Comparison of ENCODE assay signal across 14 cellular contexts in the genomic region with DNA sequence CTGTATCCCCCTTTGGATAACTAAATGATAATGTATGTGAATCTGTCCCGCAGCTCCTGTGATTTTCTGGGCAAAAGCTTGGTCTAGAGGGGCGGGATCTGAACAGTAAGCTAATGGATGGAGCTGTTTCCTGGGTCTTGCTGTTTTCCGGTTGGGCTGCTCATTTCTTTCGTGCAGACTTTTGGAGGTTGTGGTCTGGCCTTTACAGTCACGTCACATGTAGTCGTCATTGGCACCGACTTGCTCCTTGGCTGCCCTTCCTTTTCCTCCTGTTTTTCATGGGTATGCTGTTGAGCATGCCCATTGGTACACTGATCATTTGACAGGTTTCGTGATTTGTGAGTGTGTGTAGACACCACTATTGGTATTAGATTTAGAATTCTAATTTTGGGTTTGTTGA. TPM values are rescaled to one million over a fixed set of nuclear protein-coding genes. Genes with fewer than 3 reads are reported as not detected.
A peak's percentile ranks its signal among the peaks of the same experiment; 100 is the strongest.
DNase-seq lines count a peak whose midpoint lies in the region; ATAC-seq and TF ChIP-seq lines count a peak whose summit lies in the region.
"Had no signal": no experiment of that assay in that cellular context is flagged by ENCODE, and none has a peak within 500 bp of the region (broad histone marks: within the 10 kb centered on the region; RNA-seq: fewer than 3 reads in every experiment).

No MANE protein-coding gene starts in this region.

- H3K4me1 ChIP-seq in endodermal cell (ENCODE audit: control insufficient read depth, insufficient read depth, low read length), result peaks cover 15% of the 10 kb centered on the region
- peaks cover 46% of the 10 kb centered on the region for H3K4me1 ChIP-seq in psoas muscle

- H3K9me3 Mint-ChIP-seq in activated CD4-positive, alpha-beta T cell treated with anti-CD3 and anti-CD28 coated beads, Interleukin-2, amount 10 ng/mL, durations not matched to agents 24 days and 14 days, result no peaks in the 10 kb centered on the region
- no peaks in the 10 kb centered on the region for H3K9me3 Mint-ChIP-seq in endodermal cell
- H3K9me3 Mint-ChIP-seq: effector memory CD8-positive, alpha-beta T cell had no signal

- H3K36me3 Mint-ChIP-seq in activated CD4-positive, alpha-beta T cell treated with anti-CD3 and anti-CD28 coated beads, Interleukin-2, amount 10 ng/mL, durations not matched to agents 24 days and 14 days (ENCODE audit: low read depth), result peaks cover 45% of the 10 kb centered on the region
- H3K36me3 Mint-ChIP-seq in endodermal cell (ENCODE audit: low read depth), result peaks cover 33% of the 10 kb centered on the region

- H3K4me3 ChIP-seq in endodermal cell (ENCODE audit: low read length) (peak overlapping the region; percentile 56), psoas muscle (peak overlapping the region; percentile 93)
- H3K4me3 ChIP-seq: A549 had no signal

- H3K27ac ChIP-seq in endodermal cell (ENCODE audit: low read depth, low read length) (no peak overlapping the region), psoas muscle (peak overlapping the region; percentile 89)
- H3K27ac ChIP-seq: A549 had no signal

- H3K4me3 Mint-ChIP-seq in activated CD4-positive, alpha-beta T cell treated with anti-CD3 and anti-CD28 coated beads, Interleukin-2, amount 10 ng/mL, durations not matched to agents 24 days and 14 days, result peak overlapping the region; percentile 26
- peak overlapping the region; percentile 84 for H3K4me3 Mint-ChIP-seq in endodermal cell

- in situ Hi-C loops in SK-MEL-5 (cut with HindIII; ENCODE audit: low pct_unique_long_range_greater_than_20kb, low sequenced_read_pairs), result no loop called here

- H3K27me3 Mint-ChIP-seq in activated CD4-positive, alpha-beta T cell treated with anti-CD3 and anti-CD28 coated beads, Interleukin-2, amount 10 ng/mL, durations not matched to agents 24 days and 14 days, result no peaks in the 10 kb centered on the region
- no peaks in the 10 kb centered on the region for H3K27me3 Mint-ChIP-seq in endodermal cell (ENCODE audit: insufficient read depth)
- H3K27me3 Mint-ChIP-seq: effector memory CD8-positive, alpha-beta T cell had no signal

- H3K9ac ChIP-seq in endodermal cell (ENCODE audit: extremely low read depth, low read length, poor library complexity, severe bottlenecking), result no peak overlapping the region

- H3K27me3 ChIP-seq in endodermal cell (ENCODE audit: control insufficient read depth, insufficient read depth, low read length, poor library complexity, severe bottlenecking) (no peaks in the 10 kb centered on the region), psoas muscle (ENCODE audit: insufficient read depth in 3 of 3, low read length in 2 of 3) (no peaks in the 10 kb centered on the region)

- no peak for DNase-seq in activated CD4-positive, alpha-beta T cell treated with anti-CD3 and anti-CD28 coated beads, Interleukin-2, amount 10 ng/mL, durations not matched to agents 24 days and 14 days
- DNase-seq in activated CD4-positive, alpha-beta T cell treated with anti-CD3 and anti-CD28 coated beads, Interleukin-2, amount 50 U/mL, for 1 hour, result no peak
- DNase-seq in SK-MEL-5 (ENCODE audit: low read depth, low spot score) (peak; percentile 79), endodermal cell (no peak), psoas muscle (no peak), NCI-H1436 treated with DMSO at 0.1 percent for 48 hours (lab: John Stamatoyannopoulos, UW) (no peak)
- DNase-seq in stimulated activated CD4-positive, alpha-beta T cell treated with anti-CD3 and anti-CD28 coated beads, Interleukin-1b, Interleukin-23, amount 100 ng/mL, for 48 hours, result no peak
- DNase-seq: activated CD8-positive, alpha-beta memory T cell treated with anti-CD3 and anti-CD28 coated beads, Interleukin-2, amount 50 U/mL, for 4 hours; effector memory CD8-positive, alpha-beta T cell; left colon; SIG-M5; stimulated activated CD8-positive, alpha-beta memory T cell treated with anti-CD3 and anti-CD28 coated beads, Interleukin-4, amount 100 ng/mL, for 48 hours had no signal

- no peak overlapping the region for H3K27ac Mint-ChIP-seq in activated CD4-positive, alpha-beta T cell treated with anti-CD3 and anti-CD28 coated beads, Interleukin-2, amount 10 ng/mL, durations not matched to agents 24 days and 14 days
- H3K27ac Mint-ChIP-seq in endodermal cell, result no peak overlapping the region

- H3K36me3 ChIP-seq in endodermal cell (ENCODE audit: control insufficient read depth, insufficient read depth, low read length) (peaks cover 35% of the 10 kb centered on the region), psoas muscle (ENCODE audit: insufficient read depth in 1 of 2, low read depth in 1 of 2) (peaks cover 6 to 38% of the 10 kb centered on the region in 2 donors)

- WGBS in endodermal cell (ENCODE audit: insufficient coverage in 1 of 2, insufficient read length in 1 of 2), 2 experiments, result 96 to 100% methylated on average over 6 to 8 of the region's 8 CpGs
- WGBS in psoas muscle, 3 donors, result 40 to 55% (median 41%) methylated on average over 8 of the region's 8 CpGs

- no peaks in the 10 kb centered on the region for H3K9me3 ChIP-seq in endodermal cell (ENCODE audit: control insufficient read depth, low read length)
- H3K9me3 ChIP-seq in psoas muscle, result no peaks in the 10 kb centered on the region
- H3K9me3 ChIP-seq: A549 had no signal

- intact Hi-C loops in activated CD4-positive, alpha-beta T cell treated with anti-CD3 and anti-CD28 coated beads, Interleukin-2, amount 10 ng/mL, durations not matched to agents 24 days and 14 days (cut with micrococcal nuclease), result loop anchor here (10.0 kb wide), 1 partner anchor 447 kb away; no protein-coding TSS in a partner anchor
- intact Hi-C loops in psoas muscle (cut with DNase I), result loop anchor here in 1 of 2 donors (5.0 kb wide), 2 partner anchors 80 to 85 kb away; partner anchors contain the start of genes GDI2 and IL15RA

- TF ChIP-seq CTCF in endodermal cell (conservative IDR thresholded peaks at IDR 0.05) (no peak), psoas muscle (IDR thresholded peaks at IDR 0.05) (no peak)

- ATAC-seq in psoas muscle (no peak), GM18505 (IDR thresholded peaks at IDR 0.05; ENCODE audit: unreplicated experiment) (no peak)
- ATAC-seq: A549; effector memory CD8-positive, alpha-beta T cell; left colon had no signal

- TF ChIP-seq POLR2A in GM18505 (IDR thresholded peaks at IDR 0.05; ENCODE audit: borderline replicate concordance, extremely low read depth, insufficient read depth, insufficient read length), result no peak

- H3K4me1 Mint-ChIP-seq in activated CD4-positive, alpha-beta T cell treated with anti-CD3 and anti-CD28 coated beads, Interleukin-2, amount 10 ng/mL, durations not matched to agents 24 days and 14 days, result peaks cover 56% of the 10 kb centered on the region
- H3K4me1 Mint-ChIP-seq in endodermal cell, result peaks cover 56% of the 10 kb centered on the region

RNA-seq across cellular contexts. Expression of gene FBH1, which starts 2.0 kb away (rescaled TPM):
- 58.4 and 62.9 TPM in 2 replicates for total RNA-seq in activated CD4-positive, alpha-beta T cell treated with anti-CD3 and anti-CD28 coated beads, Interleukin-2, amount 10 ng/mL, durations not matched to agents 24 days and 14 days
- 70.9 and 75.8 TPM in 2 replicates for total RNA-seq in SK-MEL-5 (2014; rRNA removed; shearing (Covaris generic))
- polyA plus RNA-seq in SK-MEL-5 (2015; cell fraction: cytosol; rRNA removed), result 63.8 and 72.5 TPM in 2 replicates
- 142 and 212 TPM in 2 replicates for polyA plus RNA-seq in SK-MEL-5 (2015; cell fraction: nucleus; rRNA removed)
- total RNA-seq in endodermal cell, result 10 to 100 TPM; 61.1 to 71.6 TPM
- 43.3 TPM for polyA plus RNA-seq in endodermal cell (2013, experiment 1 of 2)
- polyA plus RNA-seq in endodermal cell (2013, experiment 2 of 2), result 42.8 TPM
- total RNA-seq in psoas muscle, result 10 to 100 TPM; 32.4 to 56.7 (median 39.9) TPM
- 10 to 100 TPM; 38.2 to 59.3 (median 54.4) TPM for polyA plus RNA-seq in psoas muscle

RNA-seq across cellular contexts. Expression of gene ANKRD16, which starts 2.3 kb away (rescaled TPM):
- total RNA-seq in activated CD4-positive, alpha-beta T cell treated with anti-CD3 and anti-CD28 coated beads, Interleukin-2, amount 10 ng/mL, durations not matched to agents 24 days and 14 days, result 10.8 and 12.2 TPM in 2 replicates
- total RNA-seq in SK-MEL-5 (2014; rRNA removed; shearing (Covaris generic)), result 8.9 and 9.2 TPM in 2 replicates
- 4.8 and 9.6 TPM in 2 replicates for polyA plus RNA-seq in SK-MEL-5 (2015; cell fraction: cytosol; rRNA removed)
- 12.4 and 13.3 TPM in 2 replicates for polyA plus RNA-seq in SK-MEL-5 (2015; cell fraction: nucleus; rRNA removed)
- 10 to 100 TPM; 12.5 to 13.0 TPM for total RNA-seq in endodermal cell
- 9.0 TPM for polyA plus RNA-seq in endodermal cell (2013, experiment 1 of 2)
- 9.4 TPM for polyA plus RNA-seq in endodermal cell (2013, experiment 2 of 2)
- 1 to 10 TPM; 2.8 to 4.6 (median 3.2) TPM for total RNA-seq in psoas muscle
- polyA plus RNA-seq in psoas muscle, result 1 to 10 TPM; 3.5 to 4.3 (median 4.0) TPM
